10 cellular contexts compared by ENCODE assay signal in genomic region chr5:1652873-1653707, GRCh38.
DNase-seq lines count a peak whose midpoint lies in the region; ATAC-seq, FAIRE-seq and TF ChIP-seq lines count a peak whose summit lies in the region.
"Had no signal": no experiment of that assay in that cellular context is flagged by ENCODE, and none has a peak within 500 bp of the region (broad histone marks: within the 10 kb centered on the region; RNA-seq: fewer than 3 reads in every experiment).

No MANE protein-coding gene starts in this region.

- CTCF ChIA-PET in activated B cell treated with CpG ODN at 0.5 μM for 24 hours (lab: Charles Lee) = interaction anchor here (1.2 to 1.5 kb wide), 4 partner anchors 8 to 730 kb away, joined by 3 to 9 read pairs (median 6); no protein-coding TSS in a partner anchor

- POLR2A ChIA-PET in activated B cell treated with CpG ODN at 0.5 μM for 24 hours (lab: Charles Lee) = interaction anchor here (0.8 to 1.6 kb wide), 7 partner anchors 8 to 760 kb away, joined by 3 to 6 read pairs (median 4); partner anchors contain the start of genes BRD9 and TRIP13

- H3K36me3 ChIP-seq in BLaER1 = no peaks in the 10 kb centered on the region
- H3K36me3 ChIP-seq: pancreas had no signal

- no peaks in the 10 kb centered on the region for H4K20me1 ChIP-seq in BLaER1

- ATAC-seq in HG03196 (IDR thresholded peaks at IDR 0.05; ENCODE audit: unreplicated experiment) (peak; percentile 10), activated B cell treated with CpG ODN at 0.5 μM for 24 hours (ENCODE audit: low read depth) (peak; percentile 57)

- no peaks in the 10 kb centered on the region for H3K36me3 Mint-ChIP-seq in activated B cell treated with CpG ODN at 0.5 μM for 24 hours (ENCODE audit: low read depth)

- peak overlapping the region; percentile 61 for H3K9ac ChIP-seq in BLaER1

- DNase-seq in GM19239 (ENCODE audit: insufficient read length, low spot score) (no peak), activated B cell treated with CpG ODN at 0.5 μM for 24 hours (peak; percentile 41), mesenteric fat pad (ENCODE audit: low spot score) (peak; percentile 64), NCI-H1048 (lab: John Stamatoyannopoulos, UW) (no peak), NCI-H2227 treated with DMSO at 0.1 percent for 48 hours (lab: John Stamatoyannopoulos, UW) (no peak), D341Med (ENCODE audit: low spot score) (no peak)

- H3K9me3 ChIP-seq in BLaER1 = no peaks in the 10 kb centered on the region
- H3K9me3 ChIP-seq: pancreas had no signal

- H3K27ac Mint-ChIP-seq in activated B cell treated with CpG ODN at 0.5 μM for 24 hours = no peak overlapping the region

- TF ChIP-seq CTCF in activated B cell treated with CpG ODN at 0.5 μM for 24 hours (IDR thresholded peaks at IDR 0.05) = no peak

- peak overlapping the region; percentile 58 for H3K4me3 ChIP-seq in BLaER1

- H3K4me1 ChIP-seq in BLaER1 = peaks cover 63% of the 10 kb centered on the region
- H3K4me1 ChIP-seq: pancreas had no signal

- H3K4me2 ChIP-seq in BLaER1 = peak overlapping the region; percentile 97

- peak; percentile 48 for FAIRE-seq in GM19239 (lab: Jason Lieb, UNC)
- FAIRE-seq: astrocyte, pancreas had no signal

- peaks cover 22% of the 10 kb centered on the region for H3K27me3 Mint-ChIP-seq in activated B cell treated with CpG ODN at 0.5 μM for 24 hours

- no peaks in the 10 kb centered on the region for H3K9me3 Mint-ChIP-seq in activated B cell treated with CpG ODN at 0.5 μM for 24 hours

- H3K4me3 Mint-ChIP-seq in activated B cell treated with CpG ODN at 0.5 μM for 24 hours = peak overlapping the region; percentile 66

- no peaks in the 10 kb centered on the region for H3K27me3 ChIP-seq in BLaER1

- peaks cover 32% of the 10 kb centered on the region for H3K4me1 Mint-ChIP-seq in activated B cell treated with CpG ODN at 0.5 μM for 24 hours

- peak overlapping the region; percentile 78 for H3K27ac ChIP-seq in BLaER1
- H3K27ac ChIP-seq: pancreas had no signal

- intact Hi-C loops in activated B cell treated with CpG ODN at 0.5 μM for 24 hours (cut with micrococcal nuclease) = loop anchor here (5.0 kb wide), 1 partner anchor 144 kb away; the partner anchor contains the start of gene MRPL36

Comparison
In these comparisons a context has a peak if more than half of its experiments do, and no peak if none do; other contexts are left out.
1. DNase-seq: peak in activated B cell treated with CpG ODN at 0.5 μM for 24 hours (single experiment) and mesenteric fat pad (single experiment); none in GM19239 (single experiment), NCI-H1048 (single experiment), NCI-H2227 treated with DMSO at 0.1 percent for 48 hours (single experiment) and D341Med (single experiment).